Comparison of ENCODE assay signal across 19 cellular contexts in genomic region chr2:150781142-150781541, GRCh38.
A peak's percentile ranks its signal among the peaks of the same experiment; 100 is the strongest.
DNase-seq lines count a peak whose midpoint lies in the region; ATAC-seq and TF ChIP-seq lines count a peak whose summit lies in the region.
"Had no signal": no experiment of that assay in that cellular context is flagged by ENCODE, and none has a peak within 500 bp of the region (broad histone marks: within the 10 kb centered on the region; RNA-seq: fewer than 3 reads in every experiment).

No MANE protein-coding gene starts in this region.

- H3K79me2 ChIP-seq in osteoblast (ENCODE audit: insufficient read depth, low read length), result no peaks in the 10 kb centered on the region

- no peaks in the 10 kb centered on the region for H4K20me1 ChIP-seq in osteoblast (ENCODE audit: insufficient read depth, low read length)
- H4K20me1 ChIP-seq: BLaER1 had no signal

- H3K9me3 ChIP-seq in osteoblast (ENCODE audit: low read depth, low read length) (no peaks in the 10 kb centered on the region), suprapubic skin (no peaks in the 10 kb centered on the region)
- H3K9me3 ChIP-seq: BLaER1, HAP-1 had no signal

- no peak overlapping the region for H3K4me2 ChIP-seq in osteoblast (ENCODE audit: insufficient read depth, low read length)
- H3K4me2 ChIP-seq: BLaER1 had no signal

- 85% methylated on average over 7 of the region's 7 CpGs for WGBS in suprapubic skin

- H3K4me1 ChIP-seq in osteoblast (ENCODE audit: insufficient read depth, low read length), result no peaks in the 10 kb centered on the region
- no peaks in the 10 kb centered on the region for H3K4me1 ChIP-seq in suprapubic skin
- H3K4me1 ChIP-seq: BLaER1, HAP-1 had no signal

- TF ChIP-seq EP300 in suprapubic skin (IDR thresholded peaks at IDR 0.05), result no peak

- TF ChIP-seq CTCF in fibroblast of villous mesenchyme (IDR thresholded peaks at IDR 0.05; ENCODE audit: insufficient read depth, low read depth, low read length) (no peak), osteoblast (IDR thresholded peaks at IDR 0.05; ENCODE audit: extremely low read depth, low read depth, low read length) (no peak), suprapubic skin (IDR thresholded peaks at IDR 0.05) (no peak)

- H3K4me3 ChIP-seq in fibroblast of villous mesenchyme (ENCODE audit: low read depth, low read length) (no peak overlapping the region), osteoblast (ENCODE audit: insufficient read depth, low read length) (no peak overlapping the region), suprapubic skin (no peak overlapping the region)
- H3K4me3 ChIP-seq: BLaER1, HAP-1 had no signal

- DNase-seq in Daoy (ENCODE audit: low read depth), result peak; percentile 5
- DNase-seq in RPMI7951 (ENCODE audit: low read depth), result peak; percentile 1
- peak; percentile 29 for DNase-seq in fibroblast of villous mesenchyme (ENCODE audit: low read depth)
- DNase-seq in osteoblast (ENCODE audit: insufficient read length, low spot score, missing footprints), result no peak
- no peak for DNase-seq in suprapubic skin (ENCODE audit: low spot score in 2 of 2)
- DNase-seq in retina, result no peak
- no peak for DNase-seq in NK-92 (lab: John Stamatoyannopoulos, UW; ENCODE audit: unreplicated experiment)
- DNase-seq: ACHN; CD4-positive, alpha-beta T cell; COR-L47; IMR-90; NCI-H1417; NCI-H1694 treated with DMSO at 0.1 percent for 48 hours; NK-92 treated with Interleukin-12 subunit alpha and Interleukin-12 subunit beta, amount 100 ng/mL, for 24 hours; SIG-M5; T-helper 1 cell had no signal

- H3K27me3 ChIP-seq in osteoblast (ENCODE audit: insufficient read depth, low read length) (no peaks in the 10 kb centered on the region), suprapubic skin (no peaks in the 10 kb centered on the region)
- H3K27me3 ChIP-seq: BLaER1 had no signal

- H3K36me3 ChIP-seq in osteoblast (ENCODE audit: insufficient read depth, low read length) (no peaks in the 10 kb centered on the region), suprapubic skin (no peaks in the 10 kb centered on the region)
- H3K36me3 ChIP-seq: BLaER1, HAP-1 had no signal

- no peak for TF ChIP-seq POLR2A in suprapubic skin (IDR thresholded peaks at IDR 0.05)

- H3K27ac ChIP-seq in osteoblast (ENCODE audit: low read depth, low read length) (no peak overlapping the region), suprapubic skin (no peak overlapping the region)
- H3K27ac ChIP-seq: BLaER1 had no signal

- ATAC-seq in HG03442 (IDR thresholded peaks at IDR 0.05; ENCODE audit: unreplicated experiment), result no peak

- peak overlapping the region; percentile 42 for H2AFZ ChIP-seq in osteoblast (ENCODE audit: low read length)

Comparison
In these comparisons a context has a peak if more than half of its experiments do, and no peak if none do; other contexts are left out.
1. DNase-seq: peak in Daoy (single experiment), RPMI7951 (single experiment) and fibroblast of villous mesenchyme (single experiment); none in osteoblast (single experiment), suprapubic skin (0 of 2), retina (single experiment) and NK-92 (single experiment).